7 cellular contexts compared by ENCODE assay signal in genomic region chr22:49856766-49857618, GRCh38.
"Had no signal": no experiment of that assay in that cellular context is flagged by ENCODE, and none has a peak within 500 bp of the region (broad histone marks: within the 10 kb centered on the region; RNA-seq: fewer than 3 reads in every experiment).

No MANE protein-coding gene starts in this region.

- H3K36me3 Mint-ChIP-seq: naive B cell had no signal

- ATAC-seq: gastroesophageal sphincter had no signal

- H3K36me3 ChIP-seq: gastroesophageal sphincter had no signal

- H3K27ac ChIP-seq: gastroesophageal sphincter, tibial nerve had no signal

- H3K9me3 Mint-ChIP-seq: activated CD4-positive, alpha-beta memory T cell treated with anti-CD3 and anti-CD28 coated beads, Interleukin-2, amount 10 ng/mL, durations not matched to agents 7 days and 5 days; naive B cell had no signal

- H3K27me3 Mint-ChIP-seq: activated CD4-positive, alpha-beta memory T cell treated with anti-CD3 and anti-CD28 coated beads, Interleukin-2, amount 10 ng/mL, durations not matched to agents 7 days and 5 days had no signal

- H3K27ac Mint-ChIP-seq: activated CD4-positive, alpha-beta memory T cell treated with anti-CD3 and anti-CD28 coated beads, Interleukin-2, amount 10 ng/mL, durations not matched to agents 7 days and 5 days had no signal

- H3K27me3 ChIP-seq: gastroesophageal sphincter, tibial nerve had no signal

- DNase-seq: activated CD4-positive, alpha-beta memory T cell treated with anti-CD3 and anti-CD28 coated beads, Interleukin-2, amount 10 ng/mL, durations not matched to agents 7 days and 5 days; activated naive CD4-positive, alpha-beta T cell treated with Interleukin-2 at 50 U/mL for 16 hours; naive B cell; stimulated activated CD4-positive, alpha-beta T cell treated with anti-CD3 and anti-CD28 coated beads, Interleukin-4, amount 100 ng/mL, for 24 hours; stimulated activated naive CD4-positive, alpha-beta T cell had no signal

- H3K4me3 ChIP-seq: gastroesophageal sphincter, tibial nerve had no signal

- H3K9me3 ChIP-seq: gastroesophageal sphincter, tibial nerve had no signal
